ENCODE assay signal across 18 cellular contexts in the genomic region with DNA sequence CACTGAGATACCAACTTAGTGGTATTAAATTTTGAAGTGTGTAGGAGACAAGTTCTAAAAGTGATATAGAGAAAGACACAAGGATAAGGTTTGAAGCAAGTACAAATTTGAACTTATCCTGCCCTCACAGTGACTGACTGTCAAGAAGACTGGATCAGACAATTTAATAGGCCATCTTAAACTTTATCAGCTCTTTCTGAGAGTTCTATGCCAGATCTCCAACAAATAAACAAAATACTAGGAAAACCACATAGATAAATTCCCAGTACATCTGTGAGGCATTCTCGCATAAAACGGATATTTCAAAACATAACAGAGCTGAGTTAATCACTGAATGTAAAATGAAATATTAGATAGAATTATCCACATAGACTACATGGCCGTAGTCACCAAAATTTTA.
"Had no signal": no experiment of that assay in that cellular context is flagged by ENCODE, and none has a peak within 500 bp of the region (broad histone marks: within the 10 kb centered on the region; RNA-seq: fewer than 3 reads in every experiment).

No MANE protein-coding gene starts in this region.

- H3K9ac ChIP-seq: neural progenitor cell had no signal

- H3K27me3 ChIP-seq: colonic mucosa, neural progenitor cell, ovary, right atrium auricular region, sigmoid colon, suprapubic skin, thyroid gland had no signal

- DNase-seq: colonic mucosa; dermis blood vessel endothelial cell; foreskin fibroblast; left colon; left ventricle myocardium superior; mesendoderm; naive thymus-derived CD4-positive, alpha-beta T cell; nucleus accumbens; ovary; sigmoid colon; stimulated activated CD4-positive, alpha-beta T cell treated with anti-CD3 and anti-CD28 coated beads, Interleukin-2, amount 100 ng/mL, for 48 hours; stimulated activated naive CD4-positive, alpha-beta T cell treated with Interleukin-2 at 50 U/mL for 16 hours; thyroid gland had no signal

- H2AFZ ChIP-seq: neural progenitor cell had no signal

- H3K4me3 ChIP-seq: colonic mucosa, lung, neural progenitor cell, ovary, right atrium auricular region, sigmoid colon, skin epidermis, suprapubic skin, thyroid gland had no signal

- H3K9me3 ChIP-seq: colonic mucosa, ovary, right atrium auricular region, sigmoid colon, suprapubic skin, thyroid gland had no signal

- H3K4me1 ChIP-seq: colonic mucosa, neural progenitor cell, right atrium auricular region, sigmoid colon, suprapubic skin, thyroid gland had no signal

- H3K36me3 ChIP-seq: colonic mucosa, neural progenitor cell, ovary, right atrium auricular region, sigmoid colon, suprapubic skin, thyroid gland had no signal

- ATAC-seq: left colon; left ventricle myocardium superior; naive thymus-derived CD4-positive, alpha-beta T cell had no signal

- H3K27ac ChIP-seq: colonic mucosa, neural progenitor cell, ovary, right atrium auricular region, sigmoid colon, skin epidermis, suprapubic skin, thyroid gland had no signal

- H3K4me2 ChIP-seq: neural progenitor cell had no signal
